ENCODE assay signal across 13 cellular contexts in genomic region chr5:122471031-122471751, GRCh38.
"Had no signal": no experiment of that assay in that cellular context is flagged by ENCODE, and none has a peak within 500 bp of the region (broad histone marks: within the 10 kb centered on the region; RNA-seq: fewer than 3 reads in every experiment).

No MANE protein-coding gene starts in this region.

- ATAC-seq: SK-N-SH treated with all-trans-retinoic acid at 6 μM for 48 hours had no signal

- H3K9ac ChIP-seq: parathyroid adenoma had no signal

- H3K27ac Mint-ChIP-seq: activated B cell treated with CpG ODN at 0.5 μM for 24 hours; activated CD4-positive, alpha-beta T cell treated with anti-CD3 and anti-CD28 coated beads, Interleukin-2, amount 10 ng/mL, durations not matched to agents 24 days and 14 days; T-helper 1 cell treated with Interleukin-12 subunit alpha and Interleukin-12 subunit beta and Interleukin-4 antibody, amounts not matched to agents 30 μg/mL and 1 μg/mL, for 36 hours had no signal

- H3K4me1 ChIP-seq: colonic mucosa, parathyroid adenoma had no signal

- H3K4me3 Mint-ChIP-seq: activated B cell treated with CpG ODN at 0.5 μM for 24 hours; activated CD4-positive, alpha-beta T cell treated with anti-CD3 and anti-CD28 coated beads, Interleukin-2, amount 10 ng/mL, durations not matched to agents 24 days and 14 days; T-helper 1 cell treated with Interleukin-12 subunit alpha and Interleukin-12 subunit beta and Interleukin-4 antibody, amounts not matched to agents 30 μg/mL and 1 μg/mL, for 36 hours; type B pancreatic cell had no signal

- H3K27ac ChIP-seq: colonic mucosa, parathyroid adenoma, skin epidermis, suprapubic skin had no signal

- H3K9me3 ChIP-seq: colonic mucosa, suprapubic skin had no signal

- H2AFZ ChIP-seq: parathyroid adenoma had no signal

- H3K36me3 ChIP-seq: colonic mucosa, suprapubic skin had no signal

- H3K4me1 Mint-ChIP-seq: activated B cell treated with CpG ODN at 0.5 μM for 24 hours; activated CD4-positive, alpha-beta T cell treated with anti-CD3 and anti-CD28 coated beads, Interleukin-2, amount 10 ng/mL, durations not matched to agents 24 days and 14 days had no signal

- H3K27me3 Mint-ChIP-seq: type B pancreatic cell had no signal

- H3K9me3 Mint-ChIP-seq: activated B cell treated with CpG ODN at 0.5 μM for 24 hours; activated CD4-positive, alpha-beta T cell treated with anti-CD3 and anti-CD28 coated beads, Interleukin-2, amount 10 ng/mL, durations not matched to agents 24 days and 14 days; T-helper 1 cell treated with Interleukin-12 subunit alpha and Interleukin-12 subunit beta and Interleukin-4 antibody, amounts not matched to agents 30 μg/mL and 1 μg/mL, for 36 hours had no signal

- DNase-seq: activated B cell treated with CpG ODN at 0.5 μM for 24 hours; activated CD4-positive, alpha-beta T cell treated with anti-CD3 and anti-CD28 coated beads, Interleukin-2, amount 10 ng/mL, durations not matched to agents 24 days and 14 days; activated CD8-positive, alpha-beta memory T cell treated with anti-CD3 and anti-CD28 coated beads for 24 hours; activated naive CD4-positive, alpha-beta T cell treated with Interleukin-2 at 50 U/mL for 16 hours; colonic mucosa; mesendoderm; stimulated activated naive CD4-positive, alpha-beta T cell had no signal

- H3K4me3 ChIP-seq: colonic mucosa, skin epidermis, suprapubic skin had no signal

- H3K27me3 ChIP-seq: colonic mucosa, suprapubic skin had no signal

- H3K79me2 ChIP-seq: parathyroid adenoma had no signal
